In genomic region chr16:66549284-66550131, GRCh38 we compare ENCODE assay signal across 1 cellular context.
TF ChIP-seq lines count a peak whose summit lies in the region.

Gene TK2, minus strand, starts transcription at chr16:66550122. Its CDS starts 61 bp downstream, at chr16:66550061.

TF ChIP-seq in K562, 482 proteins besides CTCF, POLR2A, EP300 and RAD21 (continued from another document and continues in another):
- TF ChIP-seq PRDM10 (IDR thresholded peaks at IDR 0.05; ENCODE audit: partially characterized antibody) (no peak), GMEB1 (CRISPR knock-in tag; IDR thresholded peaks at IDR 0.05) (no peak), ZNF431 (CRISPR knock-in tag; IDR thresholded peaks at IDR 0.05) (no peak), LEF1 (IDR thresholded peaks at IDR 0.05) (no peak), ZNF592 (IDR thresholded peaks at IDR 0.05) (peak; percentile 78), WHSC1 (IDR thresholded peaks at IDR 0.05; ENCODE audit: low read length) (no peak), POLR2AphosphoS2 (IDR thresholded peaks at IDR 0.05; ENCODE audit: low read length) (no peak), ZNF280A (IDR thresholded peaks at IDR 0.05; ENCODE audit: low read depth, partially characterized antibody) (no peak), CREB1 (IDR thresholded peaks at IDR 0.05) (no peak), CREB1 (CRISPR knock-in tag; IDR thresholded peaks at IDR 0.05) (0 out of 2 replicates have a peak, but pooled peaks have one; percentile 30), ZBTB11 (CRISPR knock-in tag; IDR thresholded peaks at IDR 0.05) (peak in 1 of 3 experiments; percentile 92; a peak in 2 of 6 replicates), IRF9 (tag; IDR thresholded peaks at IDR 0.05) (no peak), SIN3B (IDR thresholded peaks at IDR 0.05; ENCODE audit: low read depth) (peak; percentile 60), TCF3 (CRISPR knock-in tag; IDR thresholded peaks at IDR 0.05) (no peak), CHD1 (IDR thresholded peaks at IDR 0.05; ENCODE audit: low read length) (peak; percentile 60), SIX5 (IDR thresholded peaks at IDR 0.05; ENCODE audit: borderline replicate concordance in 1 of 2, insufficient read depth in 1 of 2, low read depth in 1 of 2, low read length in 2 of 2) (no peak), ZNF717 (CRISPR knock-in tag; IDR thresholded peaks at IDR 0.05) (no peak), HES1 (IDR thresholded peaks at IDR 0.05; ENCODE audit: low read depth) (no peak), KHSRP (IDR thresholded peaks at IDR 0.05) (no peak), RAD51 (IDR thresholded peaks at IDR 0.05; ENCODE audit: borderline replicate concordance, low read depth) (no peak), FOXP4 (CRISPR knock-in tag; IDR thresholded peaks at IDR 0.05; ENCODE audit: borderline replicate concordance) (no peak), ZFPM2 (CRISPR knock-in tag; IDR thresholded peaks at IDR 0.05) (no peak), ARID4B (CRISPR knock-in tag; IDR thresholded peaks at IDR 0.05) (peak; percentile 42; the same call in 1 of the 2 replicates), ETV6 (IDR thresholded peaks at IDR 0.05; ENCODE audit: borderline replicate concordance in 1 of 2, low read depth in 2 of 2, low read length in 1 of 2) (no peak), ETV6 (CRISPR knock-in tag; IDR thresholded peaks at IDR 0.05; ENCODE audit: borderline replicate concordance) (no peak), ZNF263 (CRISPR knock-in tag; IDR thresholded peaks at IDR 0.05; ENCODE audit: borderline replicate concordance) (no peak)
